ENCODE assay signal across 9 cellular contexts in the genomic region with DNA sequence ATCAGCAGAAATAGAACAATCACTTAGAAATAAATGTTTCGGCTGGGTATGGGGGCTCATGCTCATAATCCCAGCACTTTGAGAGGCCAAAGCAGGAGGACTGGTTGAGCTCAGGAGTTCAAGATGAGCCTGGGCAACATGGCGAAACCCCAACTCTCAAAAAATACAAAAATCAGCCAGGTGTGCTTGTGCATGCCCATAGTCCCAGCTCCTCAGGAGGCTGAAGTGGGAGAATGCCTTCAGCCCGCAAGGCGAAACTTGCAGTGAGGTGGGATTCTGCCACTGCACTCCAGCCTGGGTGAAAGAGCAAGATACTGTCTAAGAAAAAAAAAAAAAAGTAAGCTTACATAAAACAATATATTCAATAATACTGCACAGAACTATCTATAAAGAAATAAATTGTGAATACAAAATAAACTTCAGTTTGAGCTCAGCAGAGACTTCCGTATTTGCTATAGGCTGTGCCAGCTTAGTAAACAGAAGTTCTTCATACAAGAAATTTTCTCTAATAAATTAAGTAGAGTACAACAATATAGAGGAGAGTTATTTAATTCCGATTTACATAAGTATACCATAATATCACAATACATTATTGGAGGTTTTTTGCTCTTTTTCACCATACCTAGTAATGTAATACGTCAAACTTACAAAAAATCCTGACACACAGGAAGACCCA. TPM values are rescaled to one million over a fixed set of nuclear protein-coding genes. Genes with fewer than 3 reads are reported as not detected.
DNase-seq lines count a peak whose midpoint lies in the region; ATAC-seq and TF ChIP-seq lines count a peak whose summit lies in the region.
"Had no signal": no experiment of that assay in that cellular context is flagged by ENCODE, and none has a peak within 500 bp of the region (broad histone marks: within the 10 kb centered on the region; RNA-seq: fewer than 3 reads in every experiment).

No MANE protein-coding gene starts in this region.

- intact Hi-C loops in CD4-positive, alpha-beta T cell (cut with DNase I, micrococcal nuclease): loop anchor here (5.0 to 10.0 kb wide), 4 partner anchors 45 to 1573 kb away; a partner anchor contains a TSS
- intact Hi-C loops in activated B cell treated with CpG ODN at 0.5 μM for 24 hours (cut with micrococcal nuclease) (loop anchor here (10.0 kb wide), 1 partner anchor 1203 kb away; a partner anchor contains a TSS), mucosa of descending colon (cut with DNase I, micrococcal nuclease) (no loop called here)

- ATAC-seq in CD4-positive, alpha-beta T cell (ENCODE audit: poor library complexity): peak; percentile 14
- ATAC-seq in GM21825 (IDR thresholded peaks at IDR 0.05; ENCODE audit: unreplicated experiment) (peak; percentile 8), activated B cell treated with CpG ODN at 0.5 μM for 24 hours (ENCODE audit: low read depth) (no peak), mucosa of descending colon (peak; percentile 6), GM21576 (IDR thresholded peaks at IDR 0.05; ENCODE audit: unreplicated experiment) (no peak), HG03025 (IDR thresholded peaks at IDR 0.05; ENCODE audit: low FRiP score, unreplicated experiment) (no peak)

- H3K36me3 Mint-ChIP-seq in CD4-positive, alpha-beta T cell (ENCODE audit: low read depth): peaks cover 29% of the 10 kb centered on the region
- H3K36me3 Mint-ChIP-seq in activated B cell treated with CpG ODN at 0.5 μM for 24 hours (ENCODE audit: low read depth): peaks cover 25% of the 10 kb centered on the region

- CTCF ChIA-PET in CD4-positive, alpha-beta T cell (lab: Charles Lee): interaction anchor here (0.7 to 2.1 kb wide), 5 partner anchors 12 to 1088 kb away, joined by 3 to 7 read pairs (median 4); no protein-coding TSS in a partner anchor
- CTCF ChIA-PET in activated B cell treated with CpG ODN at 0.5 μM for 24 hours (lab: Charles Lee): interaction anchor here (1.8 kb wide), 1 partner anchor 211 kb away, joined by 6 read pairs; no protein-coding TSS in a partner anchor

- TF ChIP-seq CTCF in CD4-positive, alpha-beta T cell (IDR thresholded peaks at IDR 0.05): no peak
- TF ChIP-seq CTCF in activated B cell treated with CpG ODN at 0.5 μM for 24 hours (IDR thresholded peaks at IDR 0.05) (no peak), mucosa of descending colon (IDR thresholded peaks at IDR 0.05) (no peak)

- H3K27ac ChIP-seq in CD4-positive, alpha-beta T cell (ENCODE audit: low read depth, low read length): peak overlapping the region; percentile 42

- H3K9me3 Mint-ChIP-seq in CD4-positive, alpha-beta T cell: peaks cover 5% of the 10 kb centered on the region
- H3K9me3 Mint-ChIP-seq in activated B cell treated with CpG ODN at 0.5 μM for 24 hours: no peaks in the 10 kb centered on the region

- H3K27me3 Mint-ChIP-seq in CD4-positive, alpha-beta T cell: no peaks in the 10 kb centered on the region
- H3K27me3 Mint-ChIP-seq in activated B cell treated with CpG ODN at 0.5 μM for 24 hours: no peaks in the 10 kb centered on the region

- peaks cover 47% of the 10 kb centered on the region for H3K4me1 Mint-ChIP-seq in CD4-positive, alpha-beta T cell (ENCODE audit: low read depth)
- H3K4me1 Mint-ChIP-seq in activated B cell treated with CpG ODN at 0.5 μM for 24 hours: peaks cover 9% of the 10 kb centered on the region

- peaks cover 14% of the 10 kb centered on the region for H3K4me1 ChIP-seq in mucosa of descending colon (ENCODE audit: low read depth)

- no peaks in the 10 kb centered on the region for H3K36me3 ChIP-seq in mucosa of descending colon (ENCODE audit: low read depth)

- H3K4me3 Mint-ChIP-seq in CD4-positive, alpha-beta T cell: peak overlapping the region; percentile 87
- peak overlapping the region; percentile 80 for H3K4me3 Mint-ChIP-seq in activated B cell treated with CpG ODN at 0.5 μM for 24 hours

- no peak for DNase-seq in CD4-positive, alpha-beta T cell
- DNase-seq in activated B cell treated with CpG ODN at 0.5 μM for 24 hours (no peak), mucosa of descending colon (peak in 1 of 3 donors; percentile 28), GM19240 (ENCODE audit: insufficient read length, low spot score) (no peak), NCI-H1105 treated with DMSO at 0.1 percent for 48 hours (lab: John Stamatoyannopoulos, UW) (no peak)
- DNase-seq: NCI-H146 had no signal

- POLR2A ChIA-PET in CD4-positive, alpha-beta T cell (lab: Charles Lee): interaction anchor here (0.6 to 1.7 kb wide), 10 partner anchors 8 to 1206 kb away, joined by 3 to 14 read pairs (median 5); a partner anchor contains a TSS
- POLR2A ChIA-PET in activated B cell treated with CpG ODN at 0.5 μM for 24 hours (lab: Charles Lee): interaction anchor here (0.7 to 1.9 kb wide), 3 partner anchors 10 to 252 kb away, joined by 3 to 13 read pairs (median 3); a partner anchor contains a TSS

- H3K27ac Mint-ChIP-seq in CD4-positive, alpha-beta T cell: peak overlapping the region; percentile 87
- peak overlapping the region; percentile 93 for H3K27ac Mint-ChIP-seq in activated B cell treated with CpG ODN at 0.5 μM for 24 hours

- no peaks in the 10 kb centered on the region for H3K9me3 ChIP-seq in CD4-positive, alpha-beta T cell (ENCODE audit: control insufficient read depth, low read length)
- H3K9me3 ChIP-seq in mucosa of descending colon: no peaks in the 10 kb centered on the region

- no peaks in the 10 kb centered on the region for H3K27me3 ChIP-seq in CD4-positive, alpha-beta T cell (ENCODE audit: control insufficient read depth, insufficient read depth, low read length)

- H3K4me3 ChIP-seq in mucosa of descending colon: no peak overlapping the region

RNA-seq across cellular contexts. Expression of a gene that starts 43.6 kb away (rescaled TPM):
- total RNA-seq in CD4-positive, alpha-beta T cell: 10 to 100 TPM; 14.2 to 16.0 TPM
- total RNA-seq in activated B cell treated with CpG ODN at 0.5 μM for 24 hours (20.2 and 20.8 TPM in 2 replicates), mucosa of descending colon (10 to 100 TPM; 17.2 to 20.9 (median 17.3) TPM)

Comparison
In these comparisons a context has a peak if more than half of its experiments do, and no peak if none do; other contexts are left out.
1. ATAC-seq: peak in CD4-positive, alpha-beta T cell (single experiment), GM21825 (single experiment) and mucosa of descending colon (single experiment); none in activated B cell treated with CpG ODN at 0.5 μM for 24 hours (single experiment), GM21576 (single experiment) and HG03025 (single experiment).
2. intact Hi-C loops: an anchor here in CD4-positive, alpha-beta T cell (5.0 to 10.0 kb wide) and activated B cell treated with CpG ODN at 0.5 μM for 24 hours (10.0 kb wide); none called in mucosa of descending colon.